In the genomic region with DNA sequence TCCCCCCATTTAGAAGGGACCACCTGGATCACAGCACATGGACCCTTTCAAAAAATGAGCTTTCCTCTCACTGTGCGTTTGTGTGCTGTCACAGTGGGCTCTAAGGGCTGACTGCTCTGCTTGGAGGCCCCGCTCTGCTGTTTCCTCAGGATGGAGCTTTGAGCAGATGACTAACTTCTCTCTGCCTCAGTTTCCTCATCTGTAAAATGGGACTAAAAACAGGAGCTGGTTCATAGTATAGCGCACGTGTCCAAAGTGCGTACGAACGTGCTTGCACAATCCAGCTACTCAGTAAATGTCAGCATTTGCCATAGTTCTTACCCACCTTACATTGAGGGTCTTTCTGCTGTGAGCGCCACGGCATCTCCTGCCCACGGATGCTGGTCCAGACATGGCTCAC, we compare ENCODE assay signal across 8 cellular contexts.
"Had no signal": no experiment of that assay in that cellular context is flagged by ENCODE, and none has a peak within 500 bp of the region (broad histone marks: within the 10 kb centered on the region; RNA-seq: fewer than 3 reads in every experiment).

No MANE protein-coding gene starts in this region.

- ATAC-seq: HCT116 had no signal

- H3K4me3 Mint-ChIP-seq: HFFc6 had no signal

- H3K27ac ChIP-seq: GM23248, HL-60 had no signal

- H3K4me3 ChIP-seq: GM23248, HAP-1 had no signal

- H3K9me3 Mint-ChIP-seq: HFFc6 had no signal

- H2AFZ ChIP-seq: GM23248 had no signal

- H3K9me3 ChIP-seq: HAP-1 had no signal

- DNase-seq: GOT3, H7, HFFc6, KBM-7 had no signal

- H3K27ac Mint-ChIP-seq: HFFc6 had no signal

- H3K4me1 ChIP-seq: HAP-1 had no signal

- H3K9ac ChIP-seq: GM23248 had no signal
